8 cellular contexts compared by ENCODE assay signal in the genomic region with DNA sequence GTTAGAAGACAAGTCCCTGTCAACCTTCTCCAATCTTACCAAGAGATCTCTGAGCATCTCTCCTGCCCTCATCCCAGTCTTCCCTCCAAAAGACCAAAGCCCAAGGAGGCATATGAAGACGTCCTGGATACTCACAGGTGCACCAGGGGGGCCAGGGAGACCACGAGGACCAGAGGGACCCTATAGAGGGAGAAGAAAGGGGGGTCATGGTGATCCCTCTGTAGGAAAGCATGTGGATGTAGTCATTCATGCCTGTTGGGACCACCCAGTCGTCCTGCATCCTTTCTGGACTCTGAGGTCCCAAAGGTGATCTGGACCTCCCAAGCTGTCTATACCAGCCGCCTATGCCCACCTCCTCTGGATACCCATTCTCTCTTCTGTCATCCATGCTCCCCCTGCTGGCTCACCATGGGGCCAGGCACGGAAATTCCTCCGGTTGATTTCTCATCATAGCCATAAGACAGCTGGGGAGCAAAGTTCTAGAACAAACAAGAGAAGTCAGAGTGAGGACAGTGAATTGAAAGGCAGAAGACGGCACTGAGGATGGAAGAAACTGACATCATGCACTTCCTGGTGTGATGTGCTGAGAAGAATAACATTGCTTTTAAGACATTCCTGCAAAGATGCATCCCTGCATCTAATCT. TPM values are rescaled to one million over a fixed set of nuclear protein-coding genes. Genes with fewer than 3 reads are reported as not detected.
DNase-seq lines count a peak whose midpoint lies in the region; ATAC-seq, FAIRE-seq and TF ChIP-seq lines count a peak whose summit lies in the region.

No MANE protein-coding gene starts in this region.

- H3K36me3 ChIP-seq in K562 (ENCODE audit: control insufficient read depth, insufficient read depth, low read length) = no peaks in the 10 kb centered on the region

- CTCF ChIA-PET in K562 (lab: Yijun Ruan, JAX; ENCODE audit: low intra/inter-chr PET ratio) = interaction anchor here (0.6 to 5.1 kb wide), 7 partner anchors 29 to 274 kb away, joined by 3 to 142 read pairs (median 5); no protein-coding TSS in a partner anchor

- peak overlapping the region; percentile 10 for H3K27ac Mint-ChIP-seq in T-helper 2 cell treated with Interferon-gamma antibody and Interleukin-4, amounts not matched to agents 5 μg/mL and 100 μg/mL, for 36 hours

- peaks cover 32% of the 10 kb centered on the region for H3K27me3 Mint-ChIP-seq in T-helper 2 cell treated with Interferon-gamma antibody and Interleukin-4, amounts not matched to agents 5 μg/mL and 100 μg/mL, for 36 hours (ENCODE audit: low read depth)

- DNase-seq in DMS153 treated with DMSO at 0.1 percent for 48 hours (lab: John Stamatoyannopoulos, UW; ENCODE audit: unreplicated experiment) (peak; percentile 1), Kasumi-1 (lab: John Stamatoyannopoulos, UW) (peak; percentile 79 to 92), K562 (ENCODE audit: extremely low read depth in 1 of 4, low spot score in 3 of 4) (peak; percentile 46 to 67 (median 52)), kidney tubule cell (ENCODE audit: low spot score) (peak; percentile 70)
- peak; percentile 60 for DNase-seq in T-helper 2 cell treated with Interferon-gamma antibody and Interleukin-4, amounts not matched to agents 5 μg/mL and 100 μg/mL, for 36 hours (ENCODE audit: low spot score)
- DNase-seq in stimulated activated CD4-positive, alpha-beta T cell treated with anti-CD3 and anti-CD28 coated beads, Interleukin-4, amount 100 ng/mL, for 4 hours = peak; percentile 43 to 47

- no peak overlapping the region for H3K4me3 ChIP-seq in K562

- no peak overlapping the region for H3K27ac ChIP-seq in K562 (ENCODE audit: extremely low read depth, low read depth, low read length)

- no peak overlapping the region for H3K9ac ChIP-seq in K562 (ENCODE audit: insufficient read depth in 1 of 2, low read depth in 2 of 2, low read length in 2 of 2)

- WGBS in K562 (ENCODE audit: insufficient coverage, low coverage, missing lambda C conversion rate) = 0% methylated on average over 7 of the region's 7 CpGs

- no peaks in the 10 kb centered on the region for H3K9me1 ChIP-seq in K562 (ENCODE audit: control insufficient read depth, insufficient read depth, low read length)

- peaks cover 2% of the 10 kb centered on the region for H3K36me3 Mint-ChIP-seq in T-helper 2 cell treated with Interferon-gamma antibody and Interleukin-4, amounts not matched to agents 5 μg/mL and 100 μg/mL, for 36 hours (ENCODE audit: low read depth)

- peaks cover 18% of the 10 kb centered on the region for H3K4me1 Mint-ChIP-seq in T-helper 2 cell treated with Interferon-gamma antibody and Interleukin-4, amounts not matched to agents 5 μg/mL and 100 μg/mL, for 36 hours (ENCODE audit: low read depth)

- ATAC-seq in K562 (no peak), GM18502 (IDR thresholded peaks at IDR 0.05; ENCODE audit: poor library complexity, unreplicated experiment) (no peak), HG03460 (IDR thresholded peaks at IDR 0.05; ENCODE audit: unreplicated experiment) (no peak)

- H3K27me3 ChIP-seq in K562 (ENCODE audit: control insufficient read depth in 2 of 2, insufficient read depth in 2 of 2, low read length in 2 of 2) = peaks cover 18 to 50% of the 10 kb centered on the region in 2 experiments; a peak in 4 of 5 replicates

- H3K4me3 Mint-ChIP-seq in T-helper 2 cell treated with Interferon-gamma antibody and Interleukin-4, amounts not matched to agents 5 μg/mL and 100 μg/mL, for 36 hours = peak overlapping the region; percentile 62

- peaks cover 7% of the 10 kb centered on the region; the same call in 1 of the 2 replicates for H4K20me1 ChIP-seq in K562 (replicated peaks; ENCODE audit: control insufficient read depth, insufficient read depth, low read length)

- TF ChIP-seq EP300 in K562 (IDR thresholded peaks at IDR 0.05; ENCODE audit: low read length) = no peak

- H3K79me2 ChIP-seq in K562 (ENCODE audit: control insufficient read depth, insufficient read depth, low read length) = no peaks in the 10 kb centered on the region

- H3K4me2 ChIP-seq in K562 (ENCODE audit: insufficient read depth, low read length) = no peak overlapping the region

- TF ChIP-seq CTCF in K562 (IDR thresholded peaks at IDR 0.05 in 2 of 3, conservative IDR thresholded peaks at IDR 0.05 in 1 of 3; ENCODE audit: insufficient read depth in 2 of 3, low read depth in 1 of 3, low read length in 3 of 3) = peak; percentile 73 to 78 (median 77)

- FAIRE-seq in K562 (lab: Jason Lieb, UNC) = peak; percentile 81

- H3K9me3 ChIP-seq in K562 (replicated peaks; ENCODE audit: control insufficient read depth, insufficient read depth, low read depth, low read length) = no peaks in the 10 kb centered on the region

- in situ Hi-C loops in K562 (cut with MboI) = no loop called here

- POLR2A ChIA-PET in K562 (lab: Yijun Ruan, JAX) = interaction anchor here (0.6 to 0.9 kb wide), 2 partner anchors 20 to 44 kb away, joined by 3 to 4 read pairs; no protein-coding TSS in a partner anchor

- peak; percentile 64 to 76 for TF ChIP-seq RAD21 in K562 (CRISPR knock-in tag; conservative IDR thresholded peaks at IDR 0.05 in 1 of 2, IDR thresholded peaks at IDR 0.05 in 1 of 2)

- peaks cover 4 to 25% of the 10 kb centered on the region in 2 experiments; a peak in 3 of 5 replicates for H3K4me1 ChIP-seq in K562 (replicated peaks in 1 of 2; ENCODE audit: control insufficient read depth in 2 of 2, insufficient read depth in 2 of 2, low read length in 2 of 2)

- no peak overlapping the region for H2AFZ ChIP-seq in K562 (ENCODE audit: low read depth, low read length)

- no peaks in the 10 kb centered on the region for H3K9me3 Mint-ChIP-seq in T-helper 2 cell treated with Interferon-gamma antibody and Interleukin-4, amounts not matched to agents 5 μg/mL and 100 μg/mL, for 36 hours

- TF ChIP-seq POLR2A in K562 (conservative IDR thresholded peaks at IDR 0.05) = no peak

- intact Hi-C loops in K562 (cut with micrococcal nuclease) = loop anchor here (1.0 to 2.0 kb wide), 2 partner anchors 29 to 83 kb away; no protein-coding TSS in a partner anchor

- no TSS peak for BruUV-seq in K562 (replicated peaks; lab: Mats Ljungman, UMichigan)

TF ChIP-seq in K562, 482 proteins besides CTCF, POLR2A, EP300 and RAD21 (continues in another document):
- no peak for TF ChIP-seq ZBTB17 (CRISPR knock-in tag; IDR thresholded peaks at IDR 0.05)

RNA-seq across cellular contexts. Expression of a gene that starts 3.3 kb away (rescaled TPM):
- 3.2 and 16.9 TPM in 2 replicates for total RNA-seq in K562 (2011; cell fraction: chromatin; rRNA removed; ENCODE audit: low replicate concordance)
- total RNA-seq in K562 (2011; cell fraction: nucleolus; rRNA removed) = 5.7 and 9.0 TPM in 2 replicates
- total RNA-seq in K562 (2011; cell fraction: nucleoplasm; rRNA removed) = 3.7 and 4.2 TPM in 2 replicates
- total RNA-seq in K562 (2014; rRNA removed) = 0.86 and 0.91 TPM in 2 replicates
- 0.15 TPM in 1 of 2 replicates, not detected in the other for total RNA-seq in K562 (2014; rRNA removed; fragmentation: Illumina TruSeq; extraction: Trizol)
- total RNA-seq in K562 (2015; rRNA removed; fragmentation: Illumina TruSeq; extraction: Trizol) = 0.08 and 0.18 TPM in 2 replicates
- 2.8 and 3.4 TPM in 2 replicates for total RNA-seq in K562 (2021)
- 0.11 and 0.20 TPM in 2 replicates for polyA plus RNA-seq in K562 (2011; rRNA removed)
- 0.16 and 0.27 TPM in 2 replicates for polyA plus RNA-seq in K562 (2011; cell fraction: cytosol; rRNA removed)
- polyA plus RNA-seq in K562 (2011; cell fraction: nucleus; rRNA removed) = 2.0 and 4.9 TPM in 2 replicates
- polyA plus RNA-seq in K562 (2012) = 1.1 and 1.7 TPM in 2 replicates
- 0.64 and 0.91 TPM in 2 replicates for polyA plus RNA-seq in K562 (2014; fragmentation: Illumina TruSeq; extraction: Trizol)
- polyA plus RNA-seq in K562 (2014; fragmentation: Nextera tagmentation; extraction: Ambion mirVana) = under 1 TPM; 0.04 to 0.06 TPM
- 0.86 and 0.95 TPM in 2 replicates for polyA plus RNA-seq in K562 (2014; rRNA removed)
- polyA minus RNA-seq in K562 (2011; rRNA and poly(A)+ RNA removed) = 0.25 and 1.1 TPM in 2 replicates
- 2.0 and 3.3 TPM in 2 replicates for polyA minus RNA-seq in K562 (2011; cell fraction: cytosol; rRNA and poly(A)+ RNA removed)
- polyA minus RNA-seq in K562 (2011; cell fraction: nucleus; rRNA and poly(A)+ RNA removed) = 2.3 and 3.1 TPM in 2 replicates

RNA-seq across cellular contexts. Expression of a gene that starts 32.3 kb away (rescaled TPM):
- not detected in 2 replicates for total RNA-seq in K562 (2011; cell fraction: chromatin; rRNA removed; ENCODE audit: low replicate concordance)
- not detected in 2 replicates for total RNA-seq in K562 (2011; cell fraction: nucleolus; rRNA removed)
- not detected in 2 replicates for total RNA-seq in K562 (2011; cell fraction: nucleoplasm; rRNA removed)
- not detected in 2 replicates for total RNA-seq in K562 (2014; rRNA removed)
- not detected in 2 replicates for total RNA-seq in K562 (2014; rRNA removed; fragmentation: Illumina TruSeq; extraction: Trizol)
- total RNA-seq in K562 (2015; rRNA removed; fragmentation: Illumina TruSeq; extraction: Trizol) = not detected in 2 replicates
- not detected in 2 replicates for total RNA-seq in K562 (2021)
- polyA plus RNA-seq in K562 (2011; rRNA removed) = not detected in 2 replicates
- not detected in 2 replicates for polyA plus RNA-seq in K562 (2011; cell fraction: cytosol; rRNA removed)
- polyA plus RNA-seq in K562 (2011; cell fraction: nucleus; rRNA removed) = not detected in 2 replicates
- not detected in 2 replicates for polyA plus RNA-seq in K562 (2012)
- not detected in 2 replicates for polyA plus RNA-seq in K562 (2014; fragmentation: Illumina TruSeq; extraction: Trizol)
- polyA plus RNA-seq in K562 (2014; fragmentation: Nextera tagmentation; extraction: Ambion mirVana) = not detected
- polyA plus RNA-seq in K562 (2014; rRNA removed) = not detected in 2 replicates
- polyA minus RNA-seq in K562 (2011; rRNA and poly(A)+ RNA removed) = not detected in 2 replicates
- polyA minus RNA-seq in K562 (2011; cell fraction: cytosol; rRNA and poly(A)+ RNA removed) = not detected in 2 replicates
- not detected in 2 replicates for polyA minus RNA-seq in K562 (2011; cell fraction: nucleus; rRNA and poly(A)+ RNA removed)

RNA-seq across cellular contexts. Expression of a gene that starts 47.7 kb away (rescaled TPM):
- total RNA-seq in K562 (2011; cell fraction: chromatin; rRNA removed; ENCODE audit: low replicate concordance) = 29.7 and 49.5 TPM in 2 replicates
- 27.6 and 29.7 TPM in 2 replicates for total RNA-seq in K562 (2011; cell fraction: nucleolus; rRNA removed)
- 29.0 and 30.6 TPM in 2 replicates for total RNA-seq in K562 (2011; cell fraction: nucleoplasm; rRNA removed)
- 45.5 and 52.9 TPM in 2 replicates for total RNA-seq in K562 (2014; rRNA removed)
- total RNA-seq in K562 (2014; rRNA removed; fragmentation: Illumina TruSeq; extraction: Trizol) = 9.9 and 14.5 TPM in 2 replicates
- 28.6 and 29.0 TPM in 2 replicates for total RNA-seq in K562 (2015; rRNA removed; fragmentation: Illumina TruSeq; extraction: Trizol)
- 56.6 and 63.5 TPM in 2 replicates for total RNA-seq in K562 (2021)
- 11.6 and 12.7 TPM in 2 replicates for polyA plus RNA-seq in K562 (2011; rRNA removed)
- 11.9 and 15.6 TPM in 2 replicates for polyA plus RNA-seq in K562 (2011; cell fraction: cytosol; rRNA removed)
- polyA plus RNA-seq in K562 (2011; cell fraction: nucleus; rRNA removed) = 50.9 and 52.5 TPM in 2 replicates
- 27.4 and 32.9 TPM in 2 replicates for polyA plus RNA-seq in K562 (2012)
- 24.7 and 25.5 TPM in 2 replicates for polyA plus RNA-seq in K562 (2014; fragmentation: Illumina TruSeq; extraction: Trizol)
- polyA plus RNA-seq in K562 (2014; fragmentation: Nextera tagmentation; extraction: Ambion mirVana) = under 1 TPM; 0.10 to 0.13 TPM
- polyA plus RNA-seq in K562 (2014; rRNA removed) = 34.2 and 35.7 TPM in 2 replicates
- polyA minus RNA-seq in K562 (2011; rRNA and poly(A)+ RNA removed) = 18.9 and 21.8 TPM in 2 replicates
- polyA minus RNA-seq in K562 (2011; cell fraction: cytosol; rRNA and poly(A)+ RNA removed) = 17.7 and 18.7 TPM in 2 replicates
- polyA minus RNA-seq in K562 (2011; cell fraction: nucleus; rRNA and poly(A)+ RNA removed) = 12.4 and 25.9 TPM in 2 replicates

Comparison
In these comparisons a context has a peak if more than half of its experiments do, and no peak if none do; other contexts are left out.
1. DNase-seq: peak in every context shown above with its lines; median percentile 86 in Kasumi-1; 70 in kidney tubule cell; 60 in T-helper 2 cell treated with Interferon-gamma antibody and Interleukin-4, amounts not matched to agents 5 μg/mL and 100 μg/mL, for 36 hours; 52 in K562; 45 in stimulated activated CD4-positive, alpha-beta T cell treated with anti-CD3 and anti-CD28 coated beads, Interleukin-4, amount 100 ng/mL, for 4 hours; 1 in DMS153 treated with DMSO at 0.1 percent for 48 hours.